In genomic region chr16:483351-484075, GRCh38 we compare ENCODE assay signal across 12 cellular contexts. TPM values are rescaled to one million over a fixed set of nuclear protein-coding genes. Genes with fewer than 3 reads are reported as not detected.
DNase-seq lines count a peak whose midpoint lies in the region; ATAC-seq and TF ChIP-seq lines count a peak whose summit lies in the region.
"Had no signal": no experiment of that assay in that cellular context is flagged by ENCODE, and none has a peak within 500 bp of the region (broad histone marks: within the 10 kb centered on the region; RNA-seq: fewer than 3 reads in every experiment).

No MANE protein-coding gene starts in this region.

- TF ChIP-seq CTCF in upper lobe of right lung (IDR thresholded peaks at IDR 0.05), result no peak
- TF ChIP-seq CTCF in CD4-positive, alpha-beta T cell (IDR thresholded peaks at IDR 0.05), result no peak

- H3K27ac ChIP-seq in SJCRH30 (peak overlapping the region; percentile 7; the same call in 1 of the 2 replicates), mesendoderm (ENCODE audit: low read depth, low read length) (peak overlapping the region; percentile 96), upper lobe of right lung (no peak overlapping the region)
- H3K27ac ChIP-seq in CD4-positive, alpha-beta T cell (ENCODE audit: low read depth, low read length), result no peak overlapping the region
- H3K27ac ChIP-seq: gastrocnemius medialis had no signal

- no peak overlapping the region for H4K5ac ChIP-seq in mesendoderm (ENCODE audit: low read length)

- H2BK5ac ChIP-seq in mesendoderm (ENCODE audit: low read length), result peak overlapping the region; percentile 98

- peak overlapping the region; percentile 90 for H2AK5ac ChIP-seq in mesendoderm (ENCODE audit: low read length)

- CTCF ChIA-PET in CD4-positive, alpha-beta T cell (lab: Charles Lee), result no interaction called here

- DNase-seq in SJCRH30 (peak; percentile 63 to 64), globus pallidus (ENCODE audit: low spot score) (peak; percentile 76), mesendoderm (peak; percentile 99), upper lobe of right lung (no peak), hepatic stellate cell (ENCODE audit: low spot score) (no peak), KG1 (lab: John Stamatoyannopoulos, UW) (no peak)
- DNase-seq in CD4-positive, alpha-beta T cell, result no peak
- DNase-seq: activated CD8-positive, alpha-beta T cell treated with anti-CD3 and anti-CD28 coated beads, Interleukin-2, amount 10 ng/mL, durations not matched to agents 7 days and 5 days; activated naive CD4-positive, alpha-beta T cell treated with anti-CD3 and anti-CD28 coated beads, Interleukin-2, amount 10 ng/mL, durations not matched to agents 7 days and 5 days; gastrocnemius medialis; NCI-H345; T1000 had no signal

- H3K36me3 ChIP-seq in SJCRH30 (peaks cover 14% of the 10 kb centered on the region), mesendoderm (ENCODE audit: control insufficient read depth, insufficient read depth, low read length) (no peaks in the 10 kb centered on the region), upper lobe of right lung (no peaks in the 10 kb centered on the region)

- H2BK15ac ChIP-seq in mesendoderm (replicated peaks; ENCODE audit: low read depth), result no peak overlapping the region

- H3K9me3 ChIP-seq in SJCRH30 (replicated peaks) (no peaks in the 10 kb centered on the region), upper lobe of right lung (no peaks in the 10 kb centered on the region)
- no peaks in the 10 kb centered on the region for H3K9me3 ChIP-seq in CD4-positive, alpha-beta T cell (ENCODE audit: control insufficient read depth, low read length)
- H3K9me3 ChIP-seq: gastrocnemius medialis had no signal

- intact Hi-C loops in upper lobe of right lung (cut with DNase I), result no loop called here
- intact Hi-C loops in CD4-positive, alpha-beta T cell (cut with DNase I, micrococcal nuclease), result no loop called here

- peak overlapping the region; percentile 86 for H3K56ac ChIP-seq in mesendoderm (ENCODE audit: low read length)

- H3K27me3 ChIP-seq in SJCRH30 (no peaks in the 10 kb centered on the region), mesendoderm (ENCODE audit: insufficient read depth, low read length, poor library complexity) (no peaks in the 10 kb centered on the region), upper lobe of right lung (no peaks in the 10 kb centered on the region)
- H3K27me3 ChIP-seq in CD4-positive, alpha-beta T cell (ENCODE audit: control insufficient read depth, insufficient read depth, low read length), result no peaks in the 10 kb centered on the region
- H3K27me3 ChIP-seq: gastrocnemius medialis had no signal

- H3K18ac ChIP-seq in mesendoderm (ENCODE audit: low read length), result peak overlapping the region; percentile 94

- H3K9me3 Mint-ChIP-seq in CD4-positive, alpha-beta T cell, result no peaks in the 10 kb centered on the region
- H3K9me3 Mint-ChIP-seq: activated naive CD4-positive, alpha-beta T cell treated with anti-CD3 and anti-CD28 coated beads, Interleukin-2, amount 10 ng/mL, durations not matched to agents 7 days and 5 days had no signal

- no peak overlapping the region for H4K8ac ChIP-seq in mesendoderm (ENCODE audit: low read depth, low read length)

- H3K4me3 ChIP-seq in SJCRH30 (no peak overlapping the region), mesendoderm (ENCODE audit: low read length) (no peak overlapping the region), upper lobe of right lung (no peak overlapping the region)
- H3K4me3 ChIP-seq: gastrocnemius medialis had no signal

- H3K36me3 Mint-ChIP-seq in CD4-positive, alpha-beta T cell (ENCODE audit: low read depth), result peaks cover 9% of the 10 kb centered on the region

- peak overlapping the region; percentile 60 for H3K9ac ChIP-seq in mesendoderm (ENCODE audit: low read length)

- WGBS in mesendoderm (ENCODE audit: extremely low coverage, insufficient coverage, low lambda C conversion rate), result no CpG with 5 or more reads among the region's 13 CpGs

- peaks cover 2% of the 10 kb centered on the region for H3K79me1 ChIP-seq in mesendoderm (ENCODE audit: low read length)

- no peaks in the 10 kb centered on the region for H3K4me1 Mint-ChIP-seq in CD4-positive, alpha-beta T cell (ENCODE audit: low read depth)
- H3K4me1 Mint-ChIP-seq: activated naive CD4-positive, alpha-beta T cell treated with anti-CD3 and anti-CD28 coated beads, Interleukin-2, amount 10 ng/mL, durations not matched to agents 7 days and 5 days had no signal

- H3K4me1 ChIP-seq in SJCRH30 (peaks cover 21% of the 10 kb centered on the region), mesendoderm (ENCODE audit: control insufficient read depth, low read depth, low read length) (peaks cover 20% of the 10 kb centered on the region), upper lobe of right lung (no peaks in the 10 kb centered on the region)
- H3K4me1 ChIP-seq: gastrocnemius medialis had no signal

- ATAC-seq in upper lobe of right lung, result peak; percentile 34
- ATAC-seq in CD4-positive, alpha-beta T cell (ENCODE audit: poor library complexity), result no peak
- ATAC-seq: activated CD8-positive, alpha-beta T cell treated with anti-CD3 and anti-CD28 coated beads, Interleukin-2, amount 10 ng/mL, durations not matched to agents 7 days and 5 days; gastrocnemius medialis had no signal

- H3K4me3 Mint-ChIP-seq in CD4-positive, alpha-beta T cell, result no peak overlapping the region
- H3K4me3 Mint-ChIP-seq: activated CD8-positive, alpha-beta T cell treated with anti-CD3 and anti-CD28 coated beads, Interleukin-2, amount 10 ng/mL, durations not matched to agents 7 days and 5 days; activated naive CD4-positive, alpha-beta T cell treated with anti-CD3 and anti-CD28 coated beads, Interleukin-2, amount 10 ng/mL, durations not matched to agents 7 days and 5 days had no signal

- POLR2A ChIA-PET in CD4-positive, alpha-beta T cell (lab: Charles Lee), result no interaction called here

- no peak overlapping the region for H3K27ac Mint-ChIP-seq in CD4-positive, alpha-beta T cell
- H3K27ac Mint-ChIP-seq: activated CD8-positive, alpha-beta T cell treated with anti-CD3 and anti-CD28 coated beads, Interleukin-2, amount 10 ng/mL, durations not matched to agents 7 days and 5 days; activated naive CD4-positive, alpha-beta T cell treated with anti-CD3 and anti-CD28 coated beads, Interleukin-2, amount 10 ng/mL, durations not matched to agents 7 days and 5 days had no signal

- no peak overlapping the region for H3K4me2 ChIP-seq in mesendoderm (ENCODE audit: low read length)

- no peaks in the 10 kb centered on the region for H3K27me3 Mint-ChIP-seq in CD4-positive, alpha-beta T cell
- H3K27me3 Mint-ChIP-seq: activated naive CD4-positive, alpha-beta T cell treated with anti-CD3 and anti-CD28 coated beads, Interleukin-2, amount 10 ng/mL, durations not matched to agents 7 days and 5 days had no signal

- no peaks in the 10 kb centered on the region for H3K79me2 ChIP-seq in mesendoderm (ENCODE audit: control insufficient read depth, insufficient read depth, low read length)

- H2BK120ac ChIP-seq in mesendoderm (ENCODE audit: low read depth, low read length), result peak overlapping the region; percentile 75

- H3K4ac ChIP-seq in mesendoderm (ENCODE audit: low read depth, low read length), result peak overlapping the region; percentile 91

- H3K23ac ChIP-seq in mesendoderm (ENCODE audit: low read length), result peak overlapping the region; percentile 17

RNA-seq across cellular contexts. Expression of gene CAPN15, which starts 44.0 kb away (rescaled TPM):
- total RNA-seq in SJCRH30 (2014; rRNA removed; shearing (Covaris generic)), result 48.8 and 54.0 TPM in 2 replicates
- polyA plus RNA-seq in mesendoderm (2013, experiment 1 of 2), result 41.7 TPM
- polyA plus RNA-seq in mesendoderm (2013, experiment 2 of 2), result 42.1 TPM
- total RNA-seq in upper lobe of right lung, result 45.2 TPM
- 10 to 100 TPM; 35.5 to 36.9 TPM for total RNA-seq in CD4-positive, alpha-beta T cell

RNA-seq across cellular contexts. Expression of gene RAB11FIP3, which starts 58.1 kb away (rescaled TPM):
- 28.6 and 30.2 TPM in 2 replicates for total RNA-seq in SJCRH30 (2014; rRNA removed; shearing (Covaris generic))
- polyA plus RNA-seq in mesendoderm (2013, experiment 1 of 2), result 14.0 TPM
- 14.5 TPM for polyA plus RNA-seq in mesendoderm (2013, experiment 2 of 2)
- 44.1 TPM for total RNA-seq in upper lobe of right lung
- total RNA-seq in CD4-positive, alpha-beta T cell, result 10 to 100 TPM; 28.4 to 29.0 TPM

Comparison
In these comparisons a context has a peak if more than half of its experiments do, and no peak if none do; other contexts are left out.
1. DNase-seq: peak in SJCRH30 (2 of 2), globus pallidus (single experiment) and mesendoderm (single experiment); none in upper lobe of right lung (single experiment), hepatic stellate cell (single experiment), CD4-positive, alpha-beta T cell (0 of 10) and KG1 (single experiment).
2. H3K27ac ChIP-seq: peak in SJCRH30 (single experiment) and mesendoderm (single experiment); none in upper lobe of right lung (single experiment) and CD4-positive, alpha-beta T cell (single experiment).